29 cellular contexts compared by ENCODE assay signal in the genomic region with DNA sequence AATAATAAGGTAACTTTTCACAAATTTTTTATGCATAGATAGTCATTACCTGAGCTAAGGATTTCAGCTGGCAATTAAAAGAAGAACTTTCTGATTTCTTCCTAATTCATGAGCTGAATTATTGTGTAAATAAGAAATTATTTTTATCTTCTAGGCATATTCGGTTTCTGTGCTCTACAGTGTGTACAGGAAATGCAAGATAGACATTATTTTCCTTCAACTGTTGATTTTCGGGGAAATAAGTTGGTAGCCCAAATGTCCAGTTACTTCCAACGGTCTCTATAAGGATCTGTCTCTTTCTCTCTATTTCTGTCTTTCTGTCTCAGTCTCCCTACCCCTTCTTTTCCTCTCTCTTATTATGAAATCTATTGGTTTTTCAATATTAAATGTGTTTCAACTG.
"Had no signal": no experiment of that assay in that cellular context is flagged by ENCODE, and none has a peak within 500 bp of the region (broad histone marks: within the 10 kb centered on the region; RNA-seq: fewer than 3 reads in every experiment).

No MANE protein-coding gene starts in this region.

- H3K36me3 ChIP-seq: colonic mucosa, esophagus muscularis mucosa, esophagus squamous epithelium, gastrocnemius medialis, gastroesophageal sphincter, heart left ventricle, heart right ventricle had no signal

- H3K9me3 ChIP-seq: colonic mucosa, esophagus muscularis mucosa, esophagus squamous epithelium, gastrocnemius medialis, gastroesophageal sphincter, heart right ventricle had no signal

- H3K27me3 Mint-ChIP-seq: dendritic cell treated with granulocyte-macrophage colony-stimulating factor and Interleukin-4, amounts not matched to agents 40 ng/mL and 50 ng/mL, for 4 days; effector memory CD8-positive, alpha-beta T cell had no signal

- H3K4me3 ChIP-seq: colonic mucosa, coronary artery, dorsolateral prefrontal cortex, esophagus muscularis mucosa, esophagus squamous epithelium, gastrocnemius medialis, gastroesophageal sphincter, heart left ventricle, heart right ventricle had no signal

- H3K4me1 ChIP-seq: colonic mucosa, esophagus muscularis mucosa, esophagus squamous epithelium, foreskin keratinocyte, gastrocnemius medialis, gastroesophageal sphincter, heart left ventricle, heart right ventricle had no signal

- H3K4me3 Mint-ChIP-seq: dendritic cell treated with granulocyte-macrophage colony-stimulating factor and Interleukin-4, amounts not matched to agents 40 ng/mL and 50 ng/mL, for 4 days; effector memory CD8-positive, alpha-beta T cell; endodermal cell had no signal

- ATAC-seq: effector memory CD8-positive, alpha-beta T cell; esophagus mucosa; foreskin keratinocyte; gastrocnemius medialis; gastroesophageal sphincter; heart left ventricle; heart right ventricle had no signal

- H3K27ac Mint-ChIP-seq: dendritic cell treated with granulocyte-macrophage colony-stimulating factor and Interleukin-4, amounts not matched to agents 40 ng/mL and 50 ng/mL, for 4 days; effector memory CD8-positive, alpha-beta T cell; endodermal cell had no signal

- H3K27me3 ChIP-seq: colonic mucosa, dorsolateral prefrontal cortex, esophagus muscularis mucosa, esophagus squamous epithelium, foreskin keratinocyte, gastrocnemius medialis, gastroesophageal sphincter, heart left ventricle, heart right ventricle had no signal

- H3K27ac ChIP-seq: colonic mucosa, coronary artery, dorsolateral prefrontal cortex, epithelial cell of prostate, esophagus muscularis mucosa, esophagus squamous epithelium, foreskin keratinocyte, gastrocnemius medialis, gastroesophageal sphincter, heart left ventricle, heart right ventricle had no signal

- FAIRE-seq: colon, endometrium, endothelial cell of umbilical vein, frontal cortex had no signal

- DNase-seq: colonic mucosa; cortex of kidney; dermis blood vessel endothelial cell; dorsolateral prefrontal cortex; effector CD4-positive, alpha-beta T cell; effector CD8-positive, alpha-beta T cell; effector memory CD4-positive, alpha-beta T cell; effector memory CD8-positive, alpha-beta T cell; endodermal cell; erythroblast; esophagus squamous epithelium; foreskin fibroblast; foreskin keratinocyte; foreskin melanocyte; gastrocnemius medialis; glutamatergic neuron; head of caudate nucleus; heart left ventricle; heart right ventricle had no signal

- H3K9me3 Mint-ChIP-seq: dendritic cell treated with granulocyte-macrophage colony-stimulating factor and Interleukin-4, amounts not matched to agents 40 ng/mL and 50 ng/mL, for 4 days; effector memory CD8-positive, alpha-beta T cell; endodermal cell had no signal
